In the genomic region with DNA sequence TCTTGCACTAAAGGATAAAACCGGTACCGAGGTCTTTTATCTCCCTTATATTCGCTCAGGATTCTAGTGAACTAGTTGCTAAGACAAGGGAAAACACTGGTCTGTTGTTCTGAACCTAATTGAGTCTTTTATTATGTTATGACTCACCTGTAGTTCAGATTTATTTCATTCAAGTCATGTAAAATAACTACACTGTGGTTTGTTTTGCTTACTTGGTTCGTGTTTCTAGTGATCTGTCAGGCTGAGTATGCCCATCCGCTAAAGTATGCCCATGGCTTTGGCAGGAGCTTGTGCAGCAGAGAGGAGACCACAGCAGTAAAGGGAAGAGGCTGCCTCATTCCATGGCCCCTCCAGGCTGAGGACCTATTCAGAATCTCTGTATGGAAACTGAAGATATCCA, we compare ENCODE assay signal across 10 cellular contexts.
DNase-seq lines count a peak whose midpoint lies in the region; ATAC-seq and TF ChIP-seq lines count a peak whose summit lies in the region.
"Had no signal": no experiment of that assay in that cellular context is flagged by ENCODE, and none has a peak within 500 bp of the region (broad histone marks: within the 10 kb centered on the region; RNA-seq: fewer than 3 reads in every experiment).

No MANE protein-coding gene starts in this region.

- peaks cover 74% of the 10 kb centered on the region for H3K36me3 Mint-ChIP-seq in activated T-cell treated with anti-CD3 and anti-CD28 coated beads, Interleukin-2, amount 50 U/mL, for 24 hours (ENCODE audit: low read depth)
- H3K36me3 Mint-ChIP-seq in stimulated activated naive CD8-positive, alpha-beta T cell treated with anti-CD3 and anti-CD28 coated beads, Interleukin-15, Interleukin-2, amounts not matched to agents 100 ng/mL and 50 ng/mL, for 24 hours (ENCODE audit: low read depth), result peaks cover 36% of the 10 kb centered on the region

- H3K9me3 Mint-ChIP-seq in activated T-cell treated with anti-CD3 and anti-CD28 coated beads, Interleukin-2, amount 50 U/mL, for 24 hours, result peaks cover 2% of the 10 kb centered on the region
- H3K9me3 Mint-ChIP-seq in stimulated activated naive CD8-positive, alpha-beta T cell treated with anti-CD3 and anti-CD28 coated beads, Interleukin-15, Interleukin-2, amounts not matched to agents 100 ng/mL and 50 ng/mL, for 24 hours, result no peaks in the 10 kb centered on the region

- DNase-seq in activated T-cell treated with anti-CD3 and anti-CD28 coated beads, Interleukin-2, amount 50 U/mL, for 24 hours, result no peak
- no peak for DNase-seq in activated T-cell treated with anti-CD3 and anti-CD28 coated beads for 4 hours
- peak; percentile 79 for DNase-seq in RWPE1 (ENCODE audit: low spot score)
- DNase-seq in NCI-H1930 (lab: John Stamatoyannopoulos, UW), result no peak
- DNase-seq: NCI-H1694 treated with DMSO at 0.1 percent for 48 hours had no signal

- CTCF ChIA-PET in RWPE1 (lab: Yijun Ruan, JAX), result interaction anchor here (0.6 kb wide), 1 partner anchor 126 kb away, joined by 3 read pairs; the partner anchor contains the start of gene AFF1

- peak overlapping the region; percentile 59 for H3K27ac ChIP-seq in RWPE1
- H3K27ac ChIP-seq: C4-2B had no signal

- peak overlapping the region; percentile 48 for H3K27ac Mint-ChIP-seq in activated T-cell treated with anti-CD3 and anti-CD28 coated beads, Interleukin-2, amount 50 U/mL, for 24 hours
- peak overlapping the region; percentile 22 for H3K27ac Mint-ChIP-seq in stimulated activated naive CD8-positive, alpha-beta T cell treated with anti-CD3 and anti-CD28 coated beads, Interleukin-15, Interleukin-2, amounts not matched to agents 100 ng/mL and 50 ng/mL, for 24 hours

- POLR2A ChIA-PET in RWPE1 (lab: Yijun Ruan, JAX; ENCODE audit: low non-redundant PET), result no interaction called here

- H3K4me1 Mint-ChIP-seq in activated T-cell treated with anti-CD3 and anti-CD28 coated beads, Interleukin-2, amount 50 U/mL, for 24 hours (ENCODE audit: low read depth), result peaks cover 74% of the 10 kb centered on the region
- peaks cover 50% of the 10 kb centered on the region for H3K4me1 Mint-ChIP-seq in stimulated activated naive CD8-positive, alpha-beta T cell treated with anti-CD3 and anti-CD28 coated beads, Interleukin-15, Interleukin-2, amounts not matched to agents 100 ng/mL and 50 ng/mL, for 24 hours (ENCODE audit: low read depth)

- TF ChIP-seq CTCF in RWPE1 (conservative IDR thresholded peaks at IDR 0.05; ENCODE audit: low read depth), result no peak

- peak; percentile 62 for ATAC-seq in esophagus mucosa
- ATAC-seq in GM19023 (IDR thresholded peaks at IDR 0.05; ENCODE audit: unreplicated experiment), result no peak
- no peak for ATAC-seq in GM21360 (IDR thresholded peaks at IDR 0.05; ENCODE audit: unreplicated experiment)

- H3K4me3 Mint-ChIP-seq in activated T-cell treated with anti-CD3 and anti-CD28 coated beads, Interleukin-2, amount 50 U/mL, for 24 hours, result no peak overlapping the region
- no peak overlapping the region for H3K4me3 Mint-ChIP-seq in stimulated activated naive CD8-positive, alpha-beta T cell treated with anti-CD3 and anti-CD28 coated beads, Interleukin-15, Interleukin-2, amounts not matched to agents 100 ng/mL and 50 ng/mL, for 24 hours

- no peaks in the 10 kb centered on the region for H3K27me3 Mint-ChIP-seq in activated T-cell treated with anti-CD3 and anti-CD28 coated beads, Interleukin-2, amount 50 U/mL, for 24 hours
- H3K27me3 Mint-ChIP-seq in stimulated activated naive CD8-positive, alpha-beta T cell treated with anti-CD3 and anti-CD28 coated beads, Interleukin-15, Interleukin-2, amounts not matched to agents 100 ng/mL and 50 ng/mL, for 24 hours, result no peaks in the 10 kb centered on the region
